Comparison of ENCODE assay signal across 17 cellular contexts in genomic region chr4:165965503-165965902, GRCh38.
"Had no signal": no experiment of that assay in that cellular context is flagged by ENCODE, and none has a peak within 500 bp of the region (broad histone marks: within the 10 kb centered on the region; RNA-seq: fewer than 3 reads in every experiment).

No MANE protein-coding gene starts in this region.

- H3K4me3 ChIP-seq: esophagus muscularis mucosa, left ventricle myocardium inferior, transverse colon had no signal

- H3K4me3 Mint-ChIP-seq: activated CD4-positive, alpha-beta T cell treated with anti-CD3 and anti-CD28 coated beads, Interleukin-2, amount 10 ng/mL, durations not matched to agents 7 days and 5 days; activated naive CD4-positive, alpha-beta T cell treated with anti-CD3 and anti-CD28 coated beads for 36 hours; effector memory CD8-positive, alpha-beta T cell; natural killer cell treated with Interleukin-12 subunit alpha and Interleukin-12 subunit beta and Interleukin-15 and Interleukin-18, amount 100 ng/mL, for 72 hours; T-helper 1 cell treated with Interleukin-12 subunit alpha and Interleukin-12 subunit beta and Interleukin-4 antibody, amounts not matched to agents 30 μg/mL and 1 μg/mL, for 36 hours had no signal

- H3K4me1 Mint-ChIP-seq: activated CD4-positive, alpha-beta T cell treated with anti-CD3 and anti-CD28 coated beads, Interleukin-2, amount 10 ng/mL, durations not matched to agents 7 days and 5 days had no signal

- H3K27ac ChIP-seq: esophagus muscularis mucosa, left ventricle myocardium inferior, transverse colon had no signal

- H3K27ac Mint-ChIP-seq: activated CD4-positive, alpha-beta T cell treated with anti-CD3 and anti-CD28 coated beads, Interleukin-2, amount 10 ng/mL, durations not matched to agents 7 days and 5 days; activated naive CD4-positive, alpha-beta T cell treated with anti-CD3 and anti-CD28 coated beads for 36 hours; effector memory CD8-positive, alpha-beta T cell; natural killer cell treated with Interleukin-12 subunit alpha and Interleukin-12 subunit beta and Interleukin-15 and Interleukin-18, amount 100 ng/mL, for 72 hours; T-helper 1 cell treated with Interleukin-12 subunit alpha and Interleukin-12 subunit beta and Interleukin-4 antibody, amounts not matched to agents 30 μg/mL and 1 μg/mL, for 36 hours had no signal

- H3K9me3 ChIP-seq: transverse colon had no signal

- ATAC-seq: effector memory CD8-positive, alpha-beta T cell; natural killer cell treated with Interleukin-12 subunit alpha and Interleukin-12 subunit beta and Interleukin-15 and Interleukin-18, amount 100 ng/mL, for 72 hours had no signal

- DNase-seq: activated CD4-positive, alpha-beta T cell treated with anti-CD3 and anti-CD28 coated beads, Interleukin-2, amount 10 ng/mL, durations not matched to agents 7 days and 5 days; activated CD4-positive, CD25-positive, alpha-beta regulatory T cell; activated CD8-positive, alpha-beta memory T cell treated with anti-CD3 and anti-CD28 coated beads for 24 hours; activated naive CD4-positive, alpha-beta T cell treated with anti-CD3 and anti-CD28 coated beads for 36 hours; central memory CD4-positive, alpha-beta T cell; effector memory CD8-positive, alpha-beta T cell; foreskin fibroblast; head of caudate nucleus; left ventricle myocardium inferior; mesenchymal stem cell; stimulated activated CD4-positive, alpha-beta T cell treated with anti-CD3 and anti-CD28 coated beads, Interleukin-12 subunit alpha, Interleukin-12 subunit beta, amount 100 ng/mL, for 4 hours; stimulated activated naive CD4-positive, alpha-beta T cell; substantia nigra; transverse colon had no signal

- H3K36me3 ChIP-seq: esophagus muscularis mucosa, left ventricle myocardium inferior, transverse colon had no signal

- H3K4me1 ChIP-seq: esophagus muscularis mucosa, left ventricle myocardium inferior, transverse colon had no signal

- H3K27me3 Mint-ChIP-seq: activated CD4-positive, alpha-beta T cell treated with anti-CD3 and anti-CD28 coated beads, Interleukin-2, amount 10 ng/mL, durations not matched to agents 7 days and 5 days; effector memory CD8-positive, alpha-beta T cell; natural killer cell treated with Interleukin-12 subunit alpha and Interleukin-12 subunit beta and Interleukin-15 and Interleukin-18, amount 100 ng/mL, for 72 hours had no signal
